10 cellular contexts compared by ENCODE assay signal in genomic region chr19:40445637-40445944, GRCh38. TPM values are rescaled to one million over a fixed set of nuclear protein-coding genes. Genes with fewer than 3 reads are reported as not detected.
DNase-seq lines count a peak whose midpoint lies in the region; ATAC-seq and TF ChIP-seq lines count a peak whose summit lies in the region.
"Had no signal": no experiment of that assay in that cellular context is flagged by ENCODE, and none has a peak within 500 bp of the region (broad histone marks: within the 10 kb centered on the region; RNA-seq: fewer than 3 reads in every experiment).

No MANE protein-coding gene starts in this region.

- POLR2A ChIA-PET in Caco-2 (lab: Charles Lee) = no interaction called here

- peak overlapping the region; percentile 98 for H3K27ac Mint-ChIP-seq in Caco-2 (ENCODE audit: unreplicated experiment)
- H3K27ac Mint-ChIP-seq in activated T-helper 1 cell treated with anti-CD3 and anti-CD28 coated beads, Interleukin-12 subunit alpha, Interleukin-12 subunit beta, Interleukin-2, Interleukin-4 antibody, amounts not matched to agents 30 ng/mL and 10 ng/mL and 1 ng/mL, durations not matched to agents 14 hours and 24 hours and 36 hours = peak overlapping the region; percentile 29
- peak overlapping the region; percentile 92 to 97 for H3K27ac Mint-ChIP-seq in natural killer cell

- DNase-seq in Caco-2 = no peak
- no peak for DNase-seq in activated T-helper 1 cell treated with anti-CD3 and anti-CD28 coated beads, Interleukin-12 subunit alpha, Interleukin-12 subunit beta, Interleukin-2, Interleukin-4 antibody, amounts not matched to agents 30 ng/mL and 10 ng/mL and 1 ng/mL, durations not matched to agents 14 hours and 24 hours and 36 hours (ENCODE audit: low spot score)
- DNase-seq in natural killer cell = no peak
- no peak for DNase-seq in CD1c-positive myeloid dendritic cell (ENCODE audit: extremely low spot score)
- no peak for DNase-seq in DMS153 (lab: John Stamatoyannopoulos, UW)
- DNase-seq: activated CD8-positive, alpha-beta memory T cell treated with anti-CD3 and anti-CD28 coated beads, Interleukin-2, amount 50 U/mL, for 4 hours; DMS79 treated with DMSO at 0.1 percent for 48 hours; NCI-H2171 treated with DMSO at 0.1 percent for 48 hours; psoas muscle had no signal

- CTCF ChIA-PET in Caco-2 (lab: Charles Lee) = no interaction called here

- H3K9me3 ChIP-seq in Caco-2 = no peaks in the 10 kb centered on the region
- H3K9me3 ChIP-seq: psoas muscle had no signal

- peak overlapping the region; percentile 54 for H3K4me3 Mint-ChIP-seq in Caco-2 (ENCODE audit: unreplicated experiment)
- H3K4me3 Mint-ChIP-seq in activated T-helper 1 cell treated with anti-CD3 and anti-CD28 coated beads, Interleukin-12 subunit alpha, Interleukin-12 subunit beta, Interleukin-2, Interleukin-4 antibody, amounts not matched to agents 30 ng/mL and 10 ng/mL and 1 ng/mL, durations not matched to agents 14 hours and 24 hours and 36 hours = peak overlapping the region; percentile 39
- H3K4me3 Mint-ChIP-seq in natural killer cell = peak overlapping the region; percentile 69

- intact Hi-C loops in Caco-2 (cut with micrococcal nuclease; ENCODE audit: unreplicated experiment) = no loop called here
- intact Hi-C loops in activated T-helper 1 cell treated with anti-CD3 and anti-CD28 coated beads, Interleukin-12 subunit alpha, Interleukin-12 subunit beta, Interleukin-2, Interleukin-4 antibody, amounts not matched to agents 30 ng/mL and 10 ng/mL and 1 ng/mL, durations not matched to agents 14 hours and 24 hours and 36 hours (cut with micrococcal nuclease) = no loop called here
- intact Hi-C loops in natural killer cell (cut with micrococcal nuclease) = no loop called here

- H3K27me3 Mint-ChIP-seq in Caco-2 (ENCODE audit: insufficient read depth, unreplicated experiment) (no peaks in the 10 kb centered on the region), natural killer cell (ENCODE audit: low read depth in 2 of 2) (no peaks in the 10 kb centered on the region)
- no peaks in the 10 kb centered on the region for H3K27me3 Mint-ChIP-seq in activated T-helper 1 cell treated with anti-CD3 and anti-CD28 coated beads, Interleukin-12 subunit alpha, Interleukin-12 subunit beta, Interleukin-2, Interleukin-4 antibody, amounts not matched to agents 30 ng/mL and 10 ng/mL and 1 ng/mL, durations not matched to agents 14 hours and 24 hours and 36 hours (ENCODE audit: insufficient read depth)

- H3K27me3 ChIP-seq in Caco-2 (replicated peaks; ENCODE audit: control insufficient read depth, insufficient read depth, low read length) = no peaks in the 10 kb centered on the region

- H3K36me3 Mint-ChIP-seq in Caco-2 (ENCODE audit: insufficient read depth, unreplicated experiment) (peaks cover 50% of the 10 kb centered on the region), natural killer cell (no peaks in the 10 kb centered on the region)
- H3K36me3 Mint-ChIP-seq in activated T-helper 1 cell treated with anti-CD3 and anti-CD28 coated beads, Interleukin-12 subunit alpha, Interleukin-12 subunit beta, Interleukin-2, Interleukin-4 antibody, amounts not matched to agents 30 ng/mL and 10 ng/mL and 1 ng/mL, durations not matched to agents 14 hours and 24 hours and 36 hours (ENCODE audit: low read depth) = peaks cover 11% of the 10 kb centered on the region

- peaks cover 23% of the 10 kb centered on the region for H3K4me1 ChIP-seq in Caco-2

- no TSS peak for BruUV-seq in Caco-2 (replicated peaks; lab: Mats Ljungman, UMichigan)

- H3K4me3 ChIP-seq in Caco-2 (ENCODE audit: low read depth, low read length) = no peak overlapping the region

- TF ChIP-seq CTCF in Caco-2 (IDR thresholded peaks at IDR 0.05; ENCODE audit: insufficient read depth in 1 of 2, low read depth in 1 of 2, low read length in 1 of 2, severe bottlenecking in 1 of 2, unreplicated experiment in 1 of 2) (no peak), natural killer cell (IDR thresholded peaks at IDR 0.05) (no peak)

- ATAC-seq in natural killer cell (no peak), HG03039 (IDR thresholded peaks at IDR 0.05; ENCODE audit: unreplicated experiment) (no peak)
- ATAC-seq: psoas muscle had no signal

- H3K9me3 Mint-ChIP-seq in Caco-2 (ENCODE audit: unreplicated experiment) = no peaks in the 10 kb centered on the region
- no peaks in the 10 kb centered on the region for H3K9me3 Mint-ChIP-seq in activated T-helper 1 cell treated with anti-CD3 and anti-CD28 coated beads, Interleukin-12 subunit alpha, Interleukin-12 subunit beta, Interleukin-2, Interleukin-4 antibody, amounts not matched to agents 30 ng/mL and 10 ng/mL and 1 ng/mL, durations not matched to agents 14 hours and 24 hours and 36 hours
- no peaks in the 10 kb centered on the region for H3K9me3 Mint-ChIP-seq in natural killer cell

- peaks cover 10% of the 10 kb centered on the region for H3K36me3 ChIP-seq in Caco-2 (ENCODE audit: control insufficient read depth, insufficient read depth, low read length)

- H3K4me1 Mint-ChIP-seq in Caco-2 (ENCODE audit: low read depth, unreplicated experiment) = peaks cover 9% of the 10 kb centered on the region
- peaks cover 26% of the 10 kb centered on the region for H3K4me1 Mint-ChIP-seq in activated T-helper 1 cell treated with anti-CD3 and anti-CD28 coated beads, Interleukin-12 subunit alpha, Interleukin-12 subunit beta, Interleukin-2, Interleukin-4 antibody, amounts not matched to agents 30 ng/mL and 10 ng/mL and 1 ng/mL, durations not matched to agents 14 hours and 24 hours and 36 hours (ENCODE audit: low read depth)
- H3K4me1 Mint-ChIP-seq in natural killer cell = peaks cover 25 to 29% of the 10 kb centered on the region in 2 donors

RNA-seq across cellular contexts. Expression of gene SERTAD3, which starts 1.5 kb away (rescaled TPM):
- total RNA-seq in Caco-2 (2022) (45.2 and 52.2 TPM in 2 replicates), natural killer cell (100 to 1,000 TPM in 1 of 3 donors, 10 to 100 TPM in 2; 57.3 to 102 (median 83.3) TPM)
- total RNA-seq in activated T-helper 1 cell treated with anti-CD3 and anti-CD28 coated beads, Interleukin-12 subunit alpha, Interleukin-12 subunit beta, Interleukin-2, Interleukin-4 antibody, amounts not matched to agents 30 ng/mL and 10 ng/mL and 1 ng/mL, durations not matched to agents 14 hours and 24 hours and 36 hours = 6.4 and 10.0 TPM in 2 replicates

RNA-seq across cellular contexts. Expression of gene SERTAD1, which starts 19.8 kb away (rescaled TPM):
- total RNA-seq in Caco-2 (2022) = 7.7 and 8.6 TPM in 2 replicates
- 18.3 and 19.4 TPM in 2 replicates for total RNA-seq in activated T-helper 1 cell treated with anti-CD3 and anti-CD28 coated beads, Interleukin-12 subunit alpha, Interleukin-12 subunit beta, Interleukin-2, Interleukin-4 antibody, amounts not matched to agents 30 ng/mL and 10 ng/mL and 1 ng/mL, durations not matched to agents 14 hours and 24 hours and 36 hours
- 10 to 100 TPM; 31.2 to 53.5 (median 38.7) TPM for total RNA-seq in natural killer cell

RNA-seq across cellular contexts. Expression of gene BLVRB, which starts 20.0 kb away (rescaled TPM):
- total RNA-seq in Caco-2 (2022) (75.2 and 101 TPM in 2 replicates), natural killer cell (10 to 100 TPM; 16.8 to 25.2 (median 18.3) TPM)
- total RNA-seq in activated T-helper 1 cell treated with anti-CD3 and anti-CD28 coated beads, Interleukin-12 subunit alpha, Interleukin-12 subunit beta, Interleukin-2, Interleukin-4 antibody, amounts not matched to agents 30 ng/mL and 10 ng/mL and 1 ng/mL, durations not matched to agents 14 hours and 24 hours and 36 hours = 6.1 and 8.2 TPM in 2 replicates

RNA-seq across cellular contexts. Expression of gene SPTBN4, which starts 21.2 kb away (rescaled TPM):
- total RNA-seq in Caco-2 (2022) (0.82 and 0.97 TPM in 2 replicates), natural killer cell (under 1 TPM; 0.16 to 0.63 (median 0.31) TPM)
- total RNA-seq in activated T-helper 1 cell treated with anti-CD3 and anti-CD28 coated beads, Interleukin-12 subunit alpha, Interleukin-12 subunit beta, Interleukin-2, Interleukin-4 antibody, amounts not matched to agents 30 ng/mL and 10 ng/mL and 1 ng/mL, durations not matched to agents 14 hours and 24 hours and 36 hours = 0.21 and 0.69 TPM in 2 replicates

RNA-seq across cellular contexts. Expression of gene PRX, which starts 32.4 kb away (rescaled TPM):
- 2.5 TPM in 2 replicates for total RNA-seq in Caco-2 (2022)
- 0.99 and 1.7 TPM in 2 replicates for total RNA-seq in activated T-helper 1 cell treated with anti-CD3 and anti-CD28 coated beads, Interleukin-12 subunit alpha, Interleukin-12 subunit beta, Interleukin-2, Interleukin-4 antibody, amounts not matched to agents 30 ng/mL and 10 ng/mL and 1 ng/mL, durations not matched to agents 14 hours and 24 hours and 36 hours
- total RNA-seq in natural killer cell = 1 to 10 TPM; 2.0 to 3.8 (median 3.7) TPM

Comparison
In these comparisons a context has a peak if more than half of its experiments do, and no peak if none do; other contexts are left out.
1. H3K27ac Mint-ChIP-seq: peak in every context shown above with its lines; median percentile 98 in Caco-2; 94 in natural killer cell; 29 in activated T-helper 1 cell treated with anti-CD3 and anti-CD28 coated beads, Interleukin-12 subunit alpha, Interleukin-12 subunit beta, Interleukin-2, Interleukin-4 antibody, amounts not matched to agents 30 ng/mL and 10 ng/mL and 1 ng/mL, durations not matched to agents 14 hours and 24 hours and 36 hours.